34 cellular contexts compared by ENCODE assay signal in the genomic region with DNA sequence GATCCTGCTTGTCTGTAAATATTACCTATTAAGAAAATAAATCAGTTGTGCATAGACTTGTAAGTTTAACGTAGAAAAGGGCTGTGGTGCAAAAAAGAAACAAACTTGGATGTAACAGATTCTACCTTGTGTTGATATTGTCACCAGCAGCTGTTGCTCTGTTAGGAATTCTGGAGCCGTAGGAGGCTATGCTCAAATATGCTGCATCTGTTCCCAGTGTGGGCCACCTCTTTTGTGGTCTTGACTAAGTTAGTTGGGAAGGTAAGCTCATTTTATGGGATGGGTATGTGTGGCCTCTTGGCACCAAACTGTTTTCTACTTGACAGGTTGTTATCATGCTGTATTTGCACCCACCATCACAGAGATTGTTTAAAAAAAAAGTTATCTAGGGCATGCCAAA. TPM values are rescaled to one million over a fixed set of nuclear protein-coding genes. Genes with fewer than 3 reads are reported as not detected.
"Had no signal": no experiment of that assay in that cellular context is flagged by ENCODE, and none has a peak within 500 bp of the region (broad histone marks: within the 10 kb centered on the region; RNA-seq: fewer than 3 reads in every experiment).

No MANE protein-coding gene starts in this region.

- H3K9me3 ChIP-seq: ascending aorta, breast epithelium, colonic mucosa, esophagus squamous epithelium, gastroesophageal sphincter had no signal

- H3K4me1 ChIP-seq: ascending aorta, breast epithelium, colonic mucosa, esophagus squamous epithelium had no signal

- H3K4me3 ChIP-seq: ascending aorta, breast epithelium, cardiac muscle cell, colonic mucosa, esophagus squamous epithelium, gastroesophageal sphincter had no signal

- H3K27me3 ChIP-seq: ascending aorta, breast epithelium, cardiac muscle cell, colonic mucosa, esophagus squamous epithelium, gastroesophageal sphincter had no signal

- DNase-seq: activated CD4-positive, alpha-beta memory T cell treated with anti-CD3 and anti-CD28 coated beads, Interleukin-2, amount 10 ng/mL, durations not matched to agents 7 days and 5 days; activated CD4-positive, alpha-beta T cell treated with anti-CD3 and anti-CD28 coated beads for 4 hours; activated CD4-positive, alpha-beta T cell treated with anti-CD3 and anti-CD28 coated beads, Interleukin-2, amount 10 ng/mL, durations not matched to agents 7 days and 5 days; activated CD4-positive, alpha-beta T cell treated with anti-CD3 and anti-CD28 coated beads, Interleukin-2, amount 50 U/mL, for 4 hours; activated CD4-positive, CD25-positive, alpha-beta regulatory T cell; activated CD4-positive, CD25-positive, alpha-beta regulatory T cell treated with anti-CD3 and anti-CD28 coated beads, Interleukin-2, amount 50 U/mL, for 72 hours; activated CD8-positive, alpha-beta memory T cell treated with anti-CD3 and anti-CD28 coated beads, Interleukin-2, amount 50 U/mL, for 48 hours; activated gamma-delta T cell; activated naive CD4-positive, alpha-beta T cell; activated naive CD4-positive, alpha-beta T cell treated with anti-CD3 and anti-CD28 coated beads, Interleukin-2, amount 10 ng/mL, durations not matched to agents 7 days and 5 days; activated naive CD8-positive, alpha-beta T cell treated with anti-CD3 and anti-CD28 coated beads, Interleukin-2, amount 10 ng/mL, durations not matched to agents 7 days and 5 days; activated T-cell treated with anti-CD3 and anti-CD28 coated beads for 4 hours; activated T-cell treated with anti-CD3 and anti-CD28 coated beads, Interleukin-2, amount 50 U/mL, for 24 hours; activated T-cell treated with anti-CD3 and anti-CD28 coated beads, Interleukin-2, amount 50 U/mL, for 72 hours; central memory CD4-positive, alpha-beta T cell; cerebellar nuclear complex; colonic mucosa; effector CD8-positive, alpha-beta T cell; esophagus squamous epithelium; foreskin melanocyte; T-helper 2 cell had no signal

- H3K27ac ChIP-seq: ascending aorta, breast epithelium, cardiac muscle cell, colonic mucosa, epithelial cell of prostate, esophagus squamous epithelium, gastroesophageal sphincter had no signal

- ATAC-seq: activated naive CD4-positive, alpha-beta T cell treated with anti-CD3 and anti-CD28 coated beads, Interleukin-2, amount 50 U/mL, for 72 hours; activated T-cell treated with anti-CD3 and anti-CD28 coated beads, Interleukin-2, amount 50 U/mL, for 72 hours; gastroesophageal sphincter had no signal

- H3K36me3 ChIP-seq: ascending aorta, breast epithelium, cardiac muscle cell, colonic mucosa, esophagus squamous epithelium, gastroesophageal sphincter had no signal

RNA-seq across cellular contexts. Expression of gene RAG2, which starts 29.4 kb away (rescaled TPM):
- total RNA-seq: activated CD4-positive, alpha-beta memory T cell treated with anti-CD3 and anti-CD28 coated beads, Interleukin-2, amount 10 ng/mL, durations not matched to agents 7 days and 5 days; activated CD4-positive, alpha-beta T cell treated with anti-CD3 and anti-CD28 coated beads, Interleukin-2, amount 10 ng/mL, durations not matched to agents 7 days and 5 days; activated naive CD4-positive, alpha-beta T cell treated with anti-CD3 and anti-CD28 coated beads, Interleukin-2, amount 50 U/mL, for 72 hours; activated naive CD8-positive, alpha-beta T cell treated with anti-CD3 and anti-CD28 coated beads, Interleukin-2, amount 10 ng/mL, durations not matched to agents 7 days and 5 days; activated T-cell treated with anti-CD3 and anti-CD28 coated beads, Interleukin-2, amount 50 U/mL, for 72 hours; ascending aorta; breast epithelium; cardiac muscle cell; colonic mucosa; dermis microvascular lymphatic vessel endothelial cell; endothelial cell of umbilical vein; esophagus squamous epithelium; fibroblast of lung; fibroblast of villous mesenchyme; gastroesophageal sphincter; glomerular endothelial cell; T-helper 1 cell treated with Interleukin-12 subunit alpha and Interleukin-12 subunit beta and Interleukin-4 antibody, amounts not matched to agents 30 ng/mL and 1 ng/mL, for 36 hours had no signal
- polyA plus RNA-seq: endothelial cell of umbilical vein, esophagus, fibroblast of lung had no signal

RNA-seq across cellular contexts. Expression of gene RAG1, which starts 59.7 kb away (rescaled TPM):
- polyA plus RNA-seq: cardiac muscle cell had no signal
